ENCODE assay signal across 23 cellular contexts in genomic region chr1:110770832-110771231, GRCh38.
"Had no signal": no experiment of that assay in that cellular context is flagged by ENCODE, and none has a peak within 500 bp of the region (broad histone marks: within the 10 kb centered on the region; RNA-seq: fewer than 3 reads in every experiment).

No MANE protein-coding gene starts in this region.

- H3K9me3 Mint-ChIP-seq: activated naive CD8-positive, alpha-beta T cell treated with anti-CD3 and anti-CD28 coated beads, Interleukin-2, amount 50 U/mL, for 24 hours; activated T-helper 1 cell treated with anti-CD3 and anti-CD28 coated beads, Interleukin-12 subunit alpha, Interleukin-12 subunit beta, Interleukin-2, Interleukin-4 antibody, amounts not matched to agents 30 ng/mL and 10 ng/mL and 1 ng/mL, durations not matched to agents 14 hours and 24 hours and 36 hours; dendritic cell treated with granulocyte-macrophage colony-stimulating factor and Interleukin-4, amounts not matched to agents 40 ng/mL and 50 ng/mL, for 4 days; nephron had no signal

- H3K4me1 ChIP-seq: prostate gland had no signal

- H3K9me3 ChIP-seq: neutrophil, ovary, prostate gland, spleen, thoracic aorta, upper lobe of left lung had no signal

- H3K27ac Mint-ChIP-seq: activated CD8-positive, alpha-beta T cell treated with anti-CD3 and anti-CD28 coated beads, Interleukin-2, amount 10 ng/mL, durations not matched to agents 7 days and 5 days; activated naive CD8-positive, alpha-beta T cell treated with anti-CD3 and anti-CD28 coated beads, Interleukin-2, amount 50 U/mL, for 24 hours; activated T-helper 1 cell treated with anti-CD3 and anti-CD28 coated beads, Interleukin-12 subunit alpha, Interleukin-12 subunit beta, Interleukin-2, Interleukin-4 antibody, amounts not matched to agents 30 ng/mL and 10 ng/mL and 1 ng/mL, durations not matched to agents 14 hours and 24 hours and 36 hours; dendritic cell treated with granulocyte-macrophage colony-stimulating factor and Interleukin-4, amounts not matched to agents 40 ng/mL and 50 ng/mL, for 4 days; nephron had no signal

- DNase-seq: activated CD4-positive, alpha-beta T cell treated with anti-CD3 and anti-CD28 coated beads for 1 hour; activated CD4-positive, alpha-beta T cell treated with anti-CD3 and anti-CD28 coated beads, Interleukin-2, amount 50 U/mL, for 1 hour; activated CD8-positive, alpha-beta T cell treated with anti-CD3 and anti-CD28 coated beads, Interleukin-2, amount 10 ng/mL, durations not matched to agents 7 days and 5 days; activated gamma-delta T cell; activated naive CD4-positive, alpha-beta T cell treated with anti-CD3 and anti-CD28 coated beads, Interleukin-2, amount 50 U/mL, for 16 hours; activated naive CD8-positive, alpha-beta T cell treated with anti-CD3 and anti-CD28 coated beads, Interleukin-2, amount 50 U/mL, for 24 hours; effector CD8-positive, alpha-beta T cell; hippocampal formation; kidney glomerular epithelial cell; left ventricle myocardium superior; mesenchymal stem cell; ovary; spleen; stimulated activated CD4-positive, alpha-beta T cell treated with anti-CD3 and anti-CD28 coated beads, Interleukin-4, amount 100 ng/mL, for 1 hour; stimulated activated naive CD4-positive, alpha-beta T cell; upper lobe of left lung had no signal

- H3K4me1 Mint-ChIP-seq: nephron had no signal

- H3K4me3 Mint-ChIP-seq: activated CD8-positive, alpha-beta T cell treated with anti-CD3 and anti-CD28 coated beads, Interleukin-2, amount 10 ng/mL, durations not matched to agents 7 days and 5 days; activated naive CD8-positive, alpha-beta T cell treated with anti-CD3 and anti-CD28 coated beads, Interleukin-2, amount 50 U/mL, for 24 hours; activated T-helper 1 cell treated with anti-CD3 and anti-CD28 coated beads, Interleukin-12 subunit alpha, Interleukin-12 subunit beta, Interleukin-2, Interleukin-4 antibody, amounts not matched to agents 30 ng/mL and 10 ng/mL and 1 ng/mL, durations not matched to agents 14 hours and 24 hours and 36 hours; dendritic cell treated with granulocyte-macrophage colony-stimulating factor and Interleukin-4, amounts not matched to agents 40 ng/mL and 50 ng/mL, for 4 days; nephron had no signal

- H3K27ac ChIP-seq: esophagus muscularis mucosa, neutrophil, ovary, prostate gland, spleen, thoracic aorta, upper lobe of left lung had no signal

- H3K27me3 ChIP-seq: ovary, upper lobe of left lung had no signal

- H3K4me3 ChIP-seq: esophagus muscularis mucosa, ovary, prostate gland, spleen, thoracic aorta, upper lobe of left lung had no signal

- ATAC-seq: activated CD8-positive, alpha-beta T cell treated with anti-CD3 and anti-CD28 coated beads, Interleukin-2, amount 10 ng/mL, durations not matched to agents 7 days and 5 days; activated naive CD8-positive, alpha-beta T cell treated with anti-CD3 and anti-CD28 coated beads, Interleukin-2, amount 50 U/mL, for 24 hours; left ventricle myocardium superior had no signal

- H3K36me3 ChIP-seq: esophagus muscularis mucosa, neutrophil, ovary, prostate gland, spleen, thoracic aorta, upper lobe of left lung had no signal
